18 cellular contexts compared by ENCODE assay signal in genomic region chr11:113249786-113250185, GRCh38.
DNase-seq lines count a peak whose midpoint lies in the region; ATAC-seq and TF ChIP-seq lines count a peak whose summit lies in the region.
"Had no signal": no experiment of that assay in that cellular context is flagged by ENCODE, and none has a peak within 500 bp of the region (broad histone marks: within the 10 kb centered on the region; RNA-seq: fewer than 3 reads in every experiment).

No MANE protein-coding gene starts in this region.

- H3K4me1 ChIP-seq in GM23338 (ENCODE audit: insufficient read depth) (0 out of 2 replicates have a peak, but pooled peaks cover 3% of the 10 kb centered on the region), endodermal cell (ENCODE audit: control insufficient read depth, insufficient read depth, low read length) (no peaks in the 10 kb centered on the region), osteoblast (ENCODE audit: insufficient read depth, low read length) (no peaks in the 10 kb centered on the region), neuronal stem cell (ENCODE audit: control insufficient read depth in 2 of 2, insufficient read depth in 1 of 2, low read depth in 1 of 2, low read length in 2 of 2) (peaks cover 10 to 16% of the 10 kb centered on the region in 2 donors)
- H3K4me1 ChIP-seq: A549 had no signal

- no peaks in the 10 kb centered on the region for H3K79me2 ChIP-seq in GM23338 (replicated peaks; ENCODE audit: insufficient read depth)
- H3K79me2 ChIP-seq in osteoblast (ENCODE audit: insufficient read depth, low read length) = no peaks in the 10 kb centered on the region

- H3K4me3 Mint-ChIP-seq in GM23338 (no peak overlapping the region), endodermal cell (no peak overlapping the region)
- H3K4me3 Mint-ChIP-seq: CD4-positive, alpha-beta T cell; HFFc6; IgD-negative memory B cell had no signal

- ATAC-seq in GM23338 = peak; percentile 44
- ATAC-seq in GM21723 (IDR thresholded peaks at IDR 0.05; ENCODE audit: unreplicated experiment) = no peak
- ATAC-seq: HepG2 had no signal

- H3K4me1 Mint-ChIP-seq in GM23338 (peaks cover 15% of the 10 kb centered on the region), endodermal cell (peaks cover 21% of the 10 kb centered on the region)
- H3K4me1 Mint-ChIP-seq: IgD-negative memory B cell had no signal

- H2BK120ac ChIP-seq in neuronal stem cell (ENCODE audit: low read depth, low read length) = no peak overlapping the region

- H3K4me2 ChIP-seq in GM23338 (no peak overlapping the region), osteoblast (ENCODE audit: insufficient read depth, low read length) (no peak overlapping the region), neuronal stem cell (ENCODE audit: insufficient read depth, low read length, poor library complexity, severe bottlenecking) (no peak overlapping the region)
- H3K4me2 ChIP-seq: A549 had no signal

- H3K36me3 Mint-ChIP-seq in GM23338 (ENCODE audit: low read depth) = no peaks in the 10 kb centered on the region
- no peaks in the 10 kb centered on the region for H3K36me3 Mint-ChIP-seq in endodermal cell (ENCODE audit: low read depth)

- no peak overlapping the region for H3K14ac ChIP-seq in neuronal stem cell (ENCODE audit: low read length)

- H3K27ac ChIP-seq in GM23338 (ENCODE audit: low read depth) (no peak overlapping the region), endodermal cell (ENCODE audit: low read depth, low read length) (no peak overlapping the region), osteoblast (ENCODE audit: low read depth, low read length) (no peak overlapping the region), neuronal stem cell (replicated peaks; ENCODE audit: low read length) (no peak overlapping the region)
- H3K27ac ChIP-seq: 22Rv1, A549, GM23248 had no signal

- 83 to 87% methylated on average over 4 to 6 of the region's 6 CpGs for WGBS in endodermal cell (ENCODE audit: insufficient coverage in 1 of 2, insufficient read length in 1 of 2), 2 experiments
- no CpG with 5 or more reads among the region's 6 CpGs for WGBS in neuronal stem cell (ENCODE audit: extremely low coverage in 2 of 2, insufficient read length in 2 of 2, insufficient replicate concordance in 1 of 2), 2 donors

- H3K79me1 ChIP-seq in neuronal stem cell (ENCODE audit: low read depth, low read length) = no peaks in the 10 kb centered on the region

- no peak for TF ChIP-seq CTCF in GM23338 (conservative IDR thresholded peaks at IDR 0.05; ENCODE audit: low read depth in 2 of 2)
- TF ChIP-seq CTCF in endodermal cell (conservative IDR thresholded peaks at IDR 0.05) = peak; percentile 0
- peak; percentile 8 for TF ChIP-seq CTCF in osteoblast (IDR thresholded peaks at IDR 0.05; ENCODE audit: extremely low read depth, low read depth, low read length)

- no peaks in the 10 kb centered on the region for H3K9me2 ChIP-seq in GM23338 (ENCODE audit: insufficient read depth)

- H3K9ac ChIP-seq in endodermal cell (ENCODE audit: extremely low read depth, low read length, poor library complexity, severe bottlenecking) (no peak overlapping the region), neuronal stem cell (ENCODE audit: low read depth, low read length, poor library complexity) (no peak overlapping the region)
- H3K9ac ChIP-seq: GM23248 had no signal

- H4K20me1 ChIP-seq in GM23338 (replicated peaks; ENCODE audit: insufficient read depth) (no peaks in the 10 kb centered on the region), osteoblast (ENCODE audit: insufficient read depth, low read length) (no peaks in the 10 kb centered on the region)

- no peaks in the 10 kb centered on the region for H3K36me3 ChIP-seq in GM23338 (ENCODE audit: insufficient read depth)
- H3K36me3 ChIP-seq in endodermal cell (ENCODE audit: control insufficient read depth, insufficient read depth, low read length) = no peaks in the 10 kb centered on the region
- no peaks in the 10 kb centered on the region for H3K36me3 ChIP-seq in osteoblast (ENCODE audit: insufficient read depth, low read length)
- H3K36me3 ChIP-seq in neuronal stem cell (replicated peaks in 1 of 2; ENCODE audit: control insufficient read depth in 2 of 2, insufficient read depth in 2 of 2, low read length in 2 of 2) = no peaks in the 10 kb centered on the region

- H4K8ac ChIP-seq in neuronal stem cell (ENCODE audit: low read depth, low read length) = no peak overlapping the region

- H2BK15ac ChIP-seq in neuronal stem cell (ENCODE audit: low read length) = no peak overlapping the region

- H3K27me3 Mint-ChIP-seq in GM23338 (ENCODE audit: insufficient read depth, low read depth, poor library complexity) = no peaks in the 10 kb centered on the region
- peaks cover 11% of the 10 kb centered on the region for H3K27me3 Mint-ChIP-seq in endodermal cell (ENCODE audit: insufficient read depth)

- no peak overlapping the region for H3K18ac ChIP-seq in neuronal stem cell (ENCODE audit: low read length)

- no peak overlapping the region for H3K4ac ChIP-seq in neuronal stem cell (ENCODE audit: low read length)

- no peak overlapping the region for H2BK5ac ChIP-seq in neuronal stem cell (ENCODE audit: low read length)

- no peak overlapping the region for H2AK5ac ChIP-seq in neuronal stem cell (ENCODE audit: low read depth, low read length)

- no peak overlapping the region for H2BK12ac ChIP-seq in neuronal stem cell (ENCODE audit: low read length)

- no peaks in the 10 kb centered on the region for H3F3A ChIP-seq in GM23338 (replicated peaks; ENCODE audit: low read depth)

- H3K4me3 ChIP-seq in GM23338 (no peak overlapping the region), endodermal cell (ENCODE audit: low read length) (no peak overlapping the region), osteoblast (ENCODE audit: insufficient read depth, low read length) (no peak overlapping the region), neuronal stem cell (ENCODE audit: low read length in 2 of 2) (no peak overlapping the region)
- H3K4me3 ChIP-seq: A549, GM23248 had no signal

- peak; percentile 40 for DNase-seq in Ammon's horn (ENCODE audit: low spot score)
- DNase-seq in GM23338 (ENCODE audit: low spot score) = no peak
- DNase-seq in endodermal cell = no peak
- no peak for DNase-seq in osteoblast (ENCODE audit: insufficient read length, low spot score, missing footprints)
- no peak for DNase-seq in neuronal stem cell (ENCODE audit: low spot score)
- no peak for DNase-seq in COR-L47 (lab: John Stamatoyannopoulos, UW)
- DNase-seq: C1 segment of cervical spinal cord; CD4-positive, alpha-beta T cell; DND-41; EL; HFFc6; KBM-7 had no signal

- H3K9me3 ChIP-seq in endodermal cell (ENCODE audit: control insufficient read depth, low read length) = no peaks in the 10 kb centered on the region
- H3K9me3 ChIP-seq in osteoblast (ENCODE audit: low read depth, low read length) = no peaks in the 10 kb centered on the region
- no peaks in the 10 kb centered on the region for H3K9me3 ChIP-seq in neuronal stem cell (replicated peaks in 1 of 2; ENCODE audit: control insufficient read depth in 2 of 2, insufficient read depth in 1 of 2, low read depth in 1 of 2, low read length in 2 of 2)
- H3K9me3 ChIP-seq: A549 had no signal

- no peaks in the 10 kb centered on the region for H3K9me3 Mint-ChIP-seq in GM23338
- H3K9me3 Mint-ChIP-seq in endodermal cell = no peaks in the 10 kb centered on the region
- H3K9me3 Mint-ChIP-seq: CD4-positive, alpha-beta T cell; HFFc6; IgD-negative memory B cell had no signal

- H3K27ac Mint-ChIP-seq in GM23338 = no peak overlapping the region
- no peak overlapping the region for H3K27ac Mint-ChIP-seq in endodermal cell
- H3K27ac Mint-ChIP-seq: CD4-positive, alpha-beta T cell; HFFc6; IgD-negative memory B cell had no signal

- H2AFZ ChIP-seq in GM23338 (no peak overlapping the region), osteoblast (ENCODE audit: low read length) (no peak overlapping the region), neuronal stem cell (ENCODE audit: low read length) (no peak overlapping the region)
- H2AFZ ChIP-seq: GM23248 had no signal

- H4K91ac ChIP-seq in neuronal stem cell (ENCODE audit: low read depth, low read length, poor library complexity) = no peak overlapping the region

- no peak overlapping the region for H3K23ac ChIP-seq in neuronal stem cell (ENCODE audit: low read depth, low read length, poor library complexity)

- no peaks in the 10 kb centered on the region for H3K27me3 ChIP-seq in GM23338 (ENCODE audit: insufficient read depth)
- peaks cover 13% of the 10 kb centered on the region for H3K27me3 ChIP-seq in endodermal cell (ENCODE audit: control insufficient read depth, insufficient read depth, low read length, poor library complexity, severe bottlenecking)
- H3K27me3 ChIP-seq in osteoblast (ENCODE audit: insufficient read depth, low read length) = peaks cover 7% of the 10 kb centered on the region
- no peaks in the 10 kb centered on the region for H3K27me3 ChIP-seq in neuronal stem cell (ENCODE audit: control insufficient read depth in 3 of 3, insufficient read depth in 3 of 3, low read depth in 1 of 3, low read length in 3 of 3)

TF ChIP-seq in GM23338, 12 proteins besides CTCF, POLR2A, EP300 and RAD21:
- TF ChIP-seq ZNF331 (CRISPR knock-in tag; IDR thresholded peaks at IDR 0.05; ENCODE audit: low read depth) (no peak), CREB1 (CRISPR knock-in tag; IDR thresholded peaks at IDR 0.05; ENCODE audit: low read depth) (no peak), POLR2AphosphoS5 (IDR thresholded peaks at IDR 0.05; ENCODE audit: low read depth) (no peak), ZNF114 (CRISPR knock-in tag; IDR thresholded peaks at IDR 0.05) (no peak), EZH2 (IDR thresholded peaks at IDR 0.05; ENCODE audit: low read depth, unreplicated experiment) (no peak), JUNB (IDR thresholded peaks at IDR 0.05; ENCODE audit: unreplicated experiment) (no peak), ETS1 (IDR thresholded peaks at IDR 0.05) (no peak)

Comparison
In these comparisons a context has a peak if more than half of its experiments do, and no peak if none do; other contexts are left out.
1. CTCF ChIP-seq: peak in endodermal cell (single experiment) and osteoblast (single experiment); none in GM23338 (0 of 2).